Comparison of ENCODE assay signal across 11 cellular contexts in the genomic region with DNA sequence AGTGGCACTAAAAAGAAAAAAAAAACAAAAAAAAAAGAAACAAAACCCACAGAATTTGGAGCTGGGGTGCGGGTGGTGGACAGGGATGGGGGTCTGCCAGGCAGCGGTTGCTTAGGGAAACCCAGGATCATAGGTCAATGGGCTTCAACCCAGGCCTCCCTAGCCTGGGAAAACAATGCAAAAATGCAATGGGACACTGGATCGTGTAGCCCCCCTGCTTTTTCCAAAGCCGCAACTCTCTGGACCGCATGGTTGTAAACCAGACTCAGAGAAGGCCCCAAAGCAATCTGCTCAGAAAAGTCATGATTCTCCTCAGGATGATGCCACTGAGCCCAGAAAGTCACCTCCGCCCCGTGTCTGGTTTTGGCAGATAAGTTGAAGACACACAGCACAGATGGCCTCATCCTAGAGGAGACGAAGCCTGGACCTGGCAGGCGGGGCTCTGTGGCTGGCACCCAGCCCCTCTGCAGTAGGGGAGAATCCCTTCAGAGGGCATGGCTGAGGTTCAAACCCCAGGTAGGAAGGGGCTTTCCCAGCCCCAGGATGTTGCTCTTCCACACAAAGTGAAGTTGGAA. TPM values are rescaled to one million over a fixed set of nuclear protein-coding genes. Genes with fewer than 3 reads are reported as not detected.
DNase-seq lines count a peak whose midpoint lies in the region; ATAC-seq, FAIRE-seq and TF ChIP-seq lines count a peak whose summit lies in the region.
"Had no signal": no experiment of that assay in that cellular context is flagged by ENCODE, and none has a peak within 500 bp of the region (broad histone marks: within the 10 kb centered on the region; RNA-seq: fewer than 3 reads in every experiment).

No MANE protein-coding gene starts in this region.

- 19% methylated on average over 9 of the region's 9 CpGs; no CpG with 5 or more reads in 1 of the 2 experiments for WGBS in H1 (ENCODE audit: extremely low coverage in 1 of 2, insufficient coverage in 1 of 2, insufficient read length in 1 of 2, insufficient replicate concordance in 2 of 2, low coverage in 1 of 2, low lambda C conversion rate in 2 of 2, missing lambda C conversion rate in 1 of 2), 2 experiments
- WGBS in smooth muscle cell (ENCODE audit: low lambda C conversion rate): 28% methylated on average over 9 of the region's 9 CpGs

- H3K36me3 ChIP-seq in H1 (ENCODE audit: control insufficient read depth in 2 of 4, insufficient read depth in 4 of 4, low read length in 3 of 4): peaks cover 0 to 11% (median 0%) of the 10 kb centered on the region in 4 experiments; a peak in 1 of 8 replicates
- no peaks in the 10 kb centered on the region for H3K36me3 ChIP-seq in smooth muscle cell (ENCODE audit: low read depth)

- CTCF ChIA-PET in H1 (lab: Charles Lee; ENCODE audit: partially characterized antibody): interaction anchor here (0.6 to 11.7 kb wide), 4 partner anchors 7 to 364 kb away, joined by 3 to 198 read pairs (median 4); partner anchors contain the start of gene DLX1

- H3K79me2 ChIP-seq in H1 (ENCODE audit: control insufficient read depth in 1 of 2, insufficient read depth in 2 of 2, low read length in 2 of 2): no peaks in the 10 kb centered on the region
- peaks cover 5% of the 10 kb centered on the region for H3K79me2 ChIP-seq in smooth muscle cell (ENCODE audit: low read depth)

- H3K9ac ChIP-seq in H1 (replicated peaks in 1 of 4; ENCODE audit: extremely low read depth in 1 of 4, low read depth in 3 of 4, low read length in 3 of 4) (no peak overlapping the region), smooth muscle cell (ENCODE audit: low read depth) (peak overlapping the region; percentile 70)

- peaks cover 54% of the 10 kb centered on the region for H3K4me1 Mint-ChIP-seq in activated naive CD8-positive, alpha-beta T cell (ENCODE audit: low read depth)
- H3K4me1 Mint-ChIP-seq in activated naive CD8-positive, alpha-beta T cell treated with anti-CD3 and anti-CD28 coated beads for 36 hours: peaks cover 40% of the 10 kb centered on the region

- H3K23me2 ChIP-seq in H1 (ENCODE audit: low read depth, low read length): peaks cover 22% of the 10 kb centered on the region; the same call in 1 of the 2 replicates

- no peak for ATAC-seq in HG02970 (IDR thresholded peaks at IDR 0.05; ENCODE audit: low FRiP score, unreplicated experiment)
- no peak for ATAC-seq in GM21786 (IDR thresholded peaks at IDR 0.05; ENCODE audit: unreplicated experiment)

- no peak overlapping the region for H3K23ac ChIP-seq in H1 (ENCODE audit: insufficient read length)

- no peak overlapping the region for H3K27ac Mint-ChIP-seq in activated naive CD8-positive, alpha-beta T cell
- H3K27ac Mint-ChIP-seq in activated naive CD8-positive, alpha-beta T cell treated with anti-CD3 and anti-CD28 coated beads for 36 hours: no peak overlapping the region

- H4K91ac ChIP-seq in H1 (replicated peaks; ENCODE audit: insufficient read length, low read length): no peak overlapping the region

- TF ChIP-seq RAD21 in H1 (IDR thresholded peaks at IDR 0.05 in 1 of 2, conservative IDR thresholded peaks at IDR 0.05 in 1 of 2; ENCODE audit: low read depth in 2 of 2, low read length in 2 of 2): no peak

- H2BK120ac ChIP-seq in H1 (replicated peaks; ENCODE audit: low read depth, low read length): no peak overlapping the region

- no peak for TF ChIP-seq CTCF in H1 (IDR thresholded peaks at IDR 0.05; ENCODE audit: control extremely low read depth in 1 of 3, insufficient read depth in 1 of 3, low read depth in 1 of 3, low read length in 3 of 3)
- no peak for TF ChIP-seq CTCF in smooth muscle cell (IDR thresholded peaks at IDR 0.05; ENCODE audit: borderline replicate concordance, insufficient read depth, poor library complexity, severe bottlenecking)

- H2AK5ac ChIP-seq in H1 (ENCODE audit: low read depth, low read length): no peak overlapping the region

- H3K4me1 ChIP-seq in H1 (replicated peaks in 1 of 4; ENCODE audit: control insufficient read depth in 3 of 4, insufficient read depth in 4 of 4, low read length in 3 of 4): peaks cover 6 to 53% (median 29%) of the 10 kb centered on the region in 4 experiments
- peaks cover 66% of the 10 kb centered on the region for H3K4me1 ChIP-seq in smooth muscle cell (ENCODE audit: low read depth)

- H4K20me1 ChIP-seq in H1 (replicated peaks in 1 of 2; ENCODE audit: control insufficient read depth in 1 of 2, insufficient read depth in 2 of 2, low read length in 2 of 2) (peaks cover 17 to 31% of the 10 kb centered on the region in 2 experiments), smooth muscle cell (ENCODE audit: low read depth) (peaks cover 8% of the 10 kb centered on the region)

- no peak overlapping the region for H3K14ac ChIP-seq in H1 (ENCODE audit: insufficient read length)

- H3K27me3 ChIP-seq in H1 (replicated peaks in 1 of 4; ENCODE audit: control insufficient read depth in 3 of 4, extremely low read depth in 1 of 4, insufficient read depth in 3 of 4, low read length in 3 of 4) (peaks cover 89 to 100% (median 97%) of the 10 kb centered on the region in 4 experiments), smooth muscle cell (ENCODE audit: low read depth) (peaks cover 64% of the 10 kb centered on the region)

- no peak overlapping the region for H4K5ac ChIP-seq in H1 (ENCODE audit: insufficient read length, low read depth, low read length)

- peaks cover 38% of the 10 kb centered on the region for H3K27me3 Mint-ChIP-seq in activated naive CD8-positive, alpha-beta T cell
- peaks cover 93% of the 10 kb centered on the region for H3K27me3 Mint-ChIP-seq in activated naive CD8-positive, alpha-beta T cell treated with anti-CD3 and anti-CD28 coated beads for 36 hours

- H3K4ac ChIP-seq in H1 (replicated peaks; ENCODE audit: insufficient read length, low read depth, low read length): no peak overlapping the region

- DNase-seq in activated naive CD8-positive, alpha-beta T cell treated with anti-CD3 and anti-CD28 coated beads for 36 hours: no peak
- DNase-seq in M059J (ENCODE audit: low read depth) (peak; percentile 86), H1 (ENCODE audit: low read depth in 1 of 2, low spot score in 2 of 2) (peak in 1 of 2 experiments; percentile 48), smooth muscle cell (lab: John Stamatoyannopoulos, UW; ENCODE audit: unreplicated experiment) (no peak), NCI-H2196 treated with DMSO at 0.1 percent for 48 hours (lab: John Stamatoyannopoulos, UW; ENCODE audit: unreplicated experiment) (no peak)
- DNase-seq: DMS153, NCI-H1092, SW 1271 had no signal

- FAIRE-seq in H1 (lab: Jason Lieb, UNC): no peak

- 0 out of 2 replicates have a peak overlapping the region, but pooled peaks have one; percentile 17 for H2BK12ac ChIP-seq in H1 (ENCODE audit: low read depth, low read length)

- TF ChIP-seq POLR2A in H1 (IDR thresholded peaks at IDR 0.05; ENCODE audit: control extremely low read depth in 1 of 2, low read depth in 2 of 2, low read length in 2 of 2): no peak

- H2AFZ ChIP-seq in H1 (ENCODE audit: low read length) (no peak overlapping the region), smooth muscle cell (ENCODE audit: low read depth) (peak overlapping the region; percentile 57)

- H3K4me3 Mint-ChIP-seq in activated naive CD8-positive, alpha-beta T cell: peak overlapping the region; percentile 58
- no peak overlapping the region for H3K4me3 Mint-ChIP-seq in activated naive CD8-positive, alpha-beta T cell treated with anti-CD3 and anti-CD28 coated beads for 36 hours

- peak overlapping the region; percentile 71; the same call in 1 of the 2 replicates for H3K18ac ChIP-seq in H1 (ENCODE audit: extremely low read depth, low read length)

- peak overlapping the region; percentile 23; the same call in 1 of the 2 replicates for H4K8ac ChIP-seq in H1 (ENCODE audit: extremely low read depth, insufficient read depth, low read length)

- H3K79me1 ChIP-seq in H1 (ENCODE audit: low read depth, low read length): no peaks in the 10 kb centered on the region

- no peak overlapping the region for H2BK5ac ChIP-seq in H1 (ENCODE audit: low read depth, low read length)

- TF ChIP-seq EP300 in H1 (IDR thresholded peaks at IDR 0.05; ENCODE audit: borderline replicate concordance in 1 of 2, low read depth in 2 of 2, low read length in 2 of 2): no peak

- H3K9me3 ChIP-seq in H1 (ENCODE audit: insufficient read depth in 2 of 2, low read depth in 1 of 2, low read length in 1 of 2): no peaks in the 10 kb centered on the region
- H3K9me3 ChIP-seq in smooth muscle cell (replicated peaks; ENCODE audit: low read depth): no peaks in the 10 kb centered on the region

- peak overlapping the region; percentile 70 to 97; a peak in 2 of 4 replicates for H3K4me2 ChIP-seq in H1 (ENCODE audit: insufficient read depth in 1 of 2, low read depth in 2 of 2, low read length in 2 of 2)
- H3K4me2 ChIP-seq in smooth muscle cell: peak overlapping the region; percentile 97

- H3K4me3 ChIP-seq in H1 (ENCODE audit: extremely low read depth in 1 of 4, insufficient read depth in 2 of 4, low read depth in 3 of 4, low read length in 4 of 4) (peak overlapping the region in 1 of 4 experiments; percentile 57; a peak in 2 of 8 replicates), smooth muscle cell (peak overlapping the region; percentile 62)

- no peak overlapping the region; the same call in 1 of the 2 replicates for H2BK15ac ChIP-seq in H1 (ENCODE audit: low read length)

- peaks cover 17% of the 10 kb centered on the region for H3F3A ChIP-seq in smooth muscle cell (ENCODE audit: low read depth)

- POLR2A ChIA-PET in H1 (lab: Charles Lee; ENCODE audit: partially characterized antibody): interaction anchor here (16.0 kb wide), 1 partner anchor 10 kb away, joined by 184 read pairs; the partner anchor contains the start of gene DLX1

- H3K56ac ChIP-seq in H1 (replicated peaks; ENCODE audit: insufficient read length, low read depth, low read length): no peak overlapping the region

- no peaks in the 10 kb centered on the region for H3K9me3 Mint-ChIP-seq in activated naive CD8-positive, alpha-beta T cell (ENCODE audit: low read depth)
- no peaks in the 10 kb centered on the region for H3K9me3 Mint-ChIP-seq in activated naive CD8-positive, alpha-beta T cell treated with anti-CD3 and anti-CD28 coated beads for 36 hours

- H3K27ac ChIP-seq in H1 (ENCODE audit: low read depth, low read length) (no peak overlapping the region), smooth muscle cell (ENCODE audit: low read depth) (peak overlapping the region; percentile 89)

- H3K36me3 Mint-ChIP-seq in activated naive CD8-positive, alpha-beta T cell: no peaks in the 10 kb centered on the region
- peaks cover 3% of the 10 kb centered on the region for H3K36me3 Mint-ChIP-seq in activated naive CD8-positive, alpha-beta T cell treated with anti-CD3 and anti-CD28 coated beads for 36 hours

- no peak overlapping the region for H2BK20ac ChIP-seq in H1 (ENCODE audit: low read length)

RNA-seq across cellular contexts. Expression of gene DLX2, which starts 5.1 kb away (rescaled TPM):
- total RNA-seq in activated naive CD8-positive, alpha-beta T cell treated with anti-CD3 and anti-CD28 coated beads for 36 hours: not detected
- 1.9 and 4.2 TPM in 2 replicates for total RNA-seq in M059J (2014; rRNA removed; shearing (Covaris generic))
- total RNA-seq in H1 (2021; fragmentation: NEBNext Ultra II Directional; extraction: Animal tissue kit (Norgen Biotek cat#: 25700)): 0.13 and 0.45 TPM in 2 replicates
- polyA plus RNA-seq in H1 (2011; rRNA removed) (0.05 TPM in 1 of 2 replicates, not detected in the other), smooth muscle cell (1.9 and 8.5 TPM in 2 replicates)
- not detected for polyA plus RNA-seq in H1 (2011; cell fraction: cytosol; rRNA removed)
- 0.56 TPM for polyA plus RNA-seq in H1 (2011; cell fraction: nucleus; rRNA removed)
- 0.11 TPM in 1 of 4 replicates, not detected in the others for polyA plus RNA-seq in H1 (2012, experiment 1 of 2)
- polyA plus RNA-seq in H1 (2012, experiment 2 of 2): not detected
- polyA plus RNA-seq in H1 (2013, experiment 1 of 2): 0.06 TPM
- polyA plus RNA-seq in H1 (2013, experiment 2 of 2): 0.06 TPM
- polyA minus RNA-seq in H1 (2011; rRNA and poly(A)+ RNA removed): not detected in 2 replicates
- not detected for polyA minus RNA-seq in H1 (2011; cell fraction: cytosol; rRNA and poly(A)+ RNA removed)
- 0.50 TPM for polyA minus RNA-seq in H1 (2011; cell fraction: nucleus; rRNA and poly(A)+ RNA removed)
- 1.9 and 3.6 TPM in 2 replicates for total RNA-seq in smooth muscle cell

RNA-seq across cellular contexts. Expression of gene DLX1, which starts 12.3 kb away (rescaled TPM):
- under 1 TPM in 1 of 2 experiments, not detected in 1; 0.10 TPM for total RNA-seq in activated naive CD8-positive, alpha-beta T cell treated with anti-CD3 and anti-CD28 coated beads for 36 hours
- 5.6 and 6.8 TPM in 2 replicates for total RNA-seq in M059J (2014; rRNA removed; shearing (Covaris generic))
- total RNA-seq in H1 (2021; fragmentation: NEBNext Ultra II Directional; extraction: Animal tissue kit (Norgen Biotek cat#: 25700)): not detected in 2 replicates
- polyA plus RNA-seq in H1 (2011; rRNA removed): 0.05 and 0.11 TPM in 2 replicates
- 0.08 TPM for polyA plus RNA-seq in H1 (2011; cell fraction: cytosol; rRNA removed)
- polyA plus RNA-seq in H1 (2011; cell fraction: nucleus; rRNA removed): 0.07 TPM
- polyA plus RNA-seq in H1 (2012, experiment 1 of 2): not detected in 4 replicates
- polyA plus RNA-seq in H1 (2012, experiment 2 of 2): not detected
- polyA plus RNA-seq in H1 (2013, experiment 1 of 2): 0.04 TPM
- polyA plus RNA-seq in H1 (2013, experiment 2 of 2): 0.22 TPM
- 0.19 TPM in 1 of 2 replicates, not detected in the other for polyA minus RNA-seq in H1 (2011; rRNA and poly(A)+ RNA removed)
- polyA minus RNA-seq in H1 (2011; cell fraction: cytosol; rRNA and poly(A)+ RNA removed): not detected
- not detected for polyA minus RNA-seq in H1 (2011; cell fraction: nucleus; rRNA and poly(A)+ RNA removed)
- 2.0 and 3.5 TPM in 2 replicates for total RNA-seq in smooth muscle cell
- polyA plus RNA-seq in smooth muscle cell: 3.3 and 8.0 TPM in 2 replicates
